23 cellular contexts compared by ENCODE assay signal in the genomic region with DNA sequence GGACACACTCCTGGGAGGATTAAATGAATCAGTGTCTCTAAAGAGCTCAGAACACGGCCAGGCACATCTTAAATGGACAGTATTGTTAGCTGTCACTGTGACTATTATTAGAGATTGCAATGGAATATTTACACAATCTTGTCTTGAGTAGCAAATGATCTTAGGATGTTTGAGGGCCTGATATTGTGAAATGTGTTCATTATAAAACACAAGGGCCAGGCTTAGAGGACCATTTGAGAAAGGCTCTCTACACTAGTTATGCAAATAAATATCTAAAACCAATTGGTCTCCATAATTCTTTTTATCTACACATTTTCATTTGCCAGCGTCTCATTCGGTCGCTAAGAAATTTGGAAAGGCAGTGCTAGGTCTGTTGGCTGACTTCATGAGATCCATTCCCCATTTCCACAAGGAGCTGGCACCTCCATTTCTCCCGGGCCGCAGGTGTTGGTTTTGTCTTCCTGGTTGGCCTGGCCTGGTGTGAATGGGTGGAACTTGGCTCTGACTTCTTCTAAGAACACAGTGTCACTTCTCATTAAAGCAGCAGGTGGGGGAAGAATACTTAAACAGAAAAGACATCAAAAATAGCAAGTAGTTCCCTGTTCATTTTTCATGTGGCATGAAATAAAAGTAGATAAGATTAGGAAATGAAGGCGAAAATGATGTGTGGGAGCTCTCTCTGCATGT.
"Had no signal": no experiment of that assay in that cellular context is flagged by ENCODE, and none has a peak within 500 bp of the region (broad histone marks: within the 10 kb centered on the region; RNA-seq: fewer than 3 reads in every experiment).

No MANE protein-coding gene starts in this region.

- H3K9me3 Mint-ChIP-seq: activated CD4-positive, alpha-beta memory T cell treated with anti-CD3 and anti-CD28 coated beads for 36 hours; activated CD4-positive, alpha-beta T cell treated with anti-CD3 and anti-CD28 coated beads, Interleukin-2, amount 10 ng/mL, durations not matched to agents 7 days and 5 days; activated naive CD4-positive, alpha-beta T cell treated with anti-CD3 and anti-CD28 coated beads for 36 hours; activated T-helper 17 cell treated with anti-CD3 and anti-CD28 coated beads, Interleukin-2, amount 50 U/mL, for 72 hours had no signal

- H3K4me1 Mint-ChIP-seq: activated CD4-positive, alpha-beta T cell treated with anti-CD3 and anti-CD28 coated beads, Interleukin-2, amount 10 ng/mL, durations not matched to agents 7 days and 5 days; activated T-helper 17 cell treated with anti-CD3 and anti-CD28 coated beads, Interleukin-2, amount 50 U/mL, for 72 hours; T-helper 17 cell had no signal

- H3K27ac Mint-ChIP-seq: activated CD4-positive, alpha-beta memory T cell treated with anti-CD3 and anti-CD28 coated beads for 36 hours; activated CD4-positive, alpha-beta T cell treated with anti-CD3 and anti-CD28 coated beads, Interleukin-2, amount 10 ng/mL, durations not matched to agents 7 days and 5 days; activated naive CD4-positive, alpha-beta T cell treated with anti-CD3 and anti-CD28 coated beads for 36 hours; activated naive CD8-positive, alpha-beta T cell; activated T-helper 17 cell treated with anti-CD3 and anti-CD28 coated beads, Interleukin-2, amount 50 U/mL, for 72 hours; T-helper 17 cell had no signal

- H3K27me3 ChIP-seq: brain microvascular endothelial cell, cardiac muscle cell had no signal

- DNase-seq: activated CD4-positive, alpha-beta memory T cell treated with anti-CD3 and anti-CD28 coated beads for 36 hours; activated CD4-positive, alpha-beta T cell treated with anti-CD3 and anti-CD28 coated beads, Interleukin-2, amount 10 ng/mL, durations not matched to agents 7 days and 5 days; activated CD4-positive, CD25-positive, alpha-beta regulatory T cell; activated CD8-positive, alpha-beta memory T cell treated with anti-CD3 and anti-CD28 coated beads for 24 hours; activated gamma-delta T cell; activated naive CD4-positive, alpha-beta T cell treated with anti-CD3 and anti-CD28 coated beads for 36 hours; activated T-cell treated with anti-CD3 and anti-CD28 coated beads for 4 hours; activated T-cell treated with anti-CD3 and anti-CD28 coated beads, Interleukin-2, amount 50 U/mL, for 48 hours; amygdala; brain microvascular endothelial cell; NCI-H1048; NCI-H146; NCI-H187 treated with DMSO at 0.1 percent for 48 hours; NCI-H2081 treated with DMSO at 0.1 percent for 48 hours; NCI-H2171 treated with DMSO at 0.1 percent for 48 hours; NCI-H524; NCI-H748 treated with DMSO at 0.1 percent for 48 hours; SIG-M5; T-helper 17 cell; T-helper 9 cell had no signal

- H3K4me3 ChIP-seq: cardiac muscle cell had no signal

- H3K36me3 ChIP-seq: brain microvascular endothelial cell, cardiac muscle cell had no signal

- H3K27ac ChIP-seq: brain microvascular endothelial cell, cardiac muscle cell had no signal

- H3K36me3 Mint-ChIP-seq: activated CD4-positive, alpha-beta memory T cell treated with anti-CD3 and anti-CD28 coated beads for 36 hours; activated naive CD8-positive, alpha-beta T cell had no signal

- H3K4me3 Mint-ChIP-seq: activated CD4-positive, alpha-beta memory T cell treated with anti-CD3 and anti-CD28 coated beads for 36 hours; activated CD4-positive, alpha-beta T cell treated with anti-CD3 and anti-CD28 coated beads, Interleukin-2, amount 10 ng/mL, durations not matched to agents 7 days and 5 days; activated naive CD4-positive, alpha-beta T cell treated with anti-CD3 and anti-CD28 coated beads for 36 hours; activated naive CD8-positive, alpha-beta T cell; activated T-helper 17 cell treated with anti-CD3 and anti-CD28 coated beads, Interleukin-2, amount 50 U/mL, for 72 hours; T-helper 17 cell had no signal

- ATAC-seq: activated T-helper 17 cell treated with anti-CD3 and anti-CD28 coated beads, Interleukin-2, amount 50 U/mL, for 72 hours; T-helper 17 cell had no signal
